ENCODE assay signal across 20 cellular contexts in the genomic region with DNA sequence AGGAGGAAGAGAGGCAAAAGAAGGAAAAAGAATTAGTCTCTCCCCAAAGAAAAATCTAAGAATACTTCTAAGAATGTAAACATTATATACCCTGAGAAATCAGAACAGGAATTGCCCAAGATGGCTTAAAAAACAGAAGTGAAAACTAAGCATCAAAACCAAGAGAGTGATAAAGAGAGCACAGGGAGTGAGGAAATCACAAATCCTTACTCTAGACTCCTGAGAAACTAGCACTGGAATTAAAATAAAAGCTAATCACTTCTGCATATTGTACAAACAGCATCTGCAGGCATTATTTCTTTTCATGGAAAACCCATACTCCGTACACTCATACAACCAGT.
"Had no signal": no experiment of that assay in that cellular context is flagged by ENCODE, and none has a peak within 500 bp of the region (broad histone marks: within the 10 kb centered on the region; RNA-seq: fewer than 3 reads in every experiment).

No MANE protein-coding gene starts in this region.

- H3K36me3 ChIP-seq: adrenal gland, breast epithelium, esophagus muscularis mucosa, pancreas, right atrium auricular region, thyroid gland, upper lobe of right lung, WERI-Rb-1 had no signal

- DNase-seq: activated CD4-positive, alpha-beta T cell treated with anti-CD3 and anti-CD28 coated beads, Interleukin-2, amount 50 U/mL, for 48 hours; activated CD8-positive, alpha-beta memory T cell treated with anti-CD3 and anti-CD28 coated beads, Interleukin-2, amount 50 U/mL, for 48 hours; activated naive CD4-positive, alpha-beta T cell; activated T-cell treated with anti-CD3 and anti-CD28 coated beads, Interleukin-2, amount 50 U/mL, for 4 hours; adrenal gland; dorsolateral prefrontal cortex; pancreas; psoas muscle; stimulated activated CD4-positive, alpha-beta T cell treated with anti-CD3 and anti-CD28 coated beads, Interleukin-4, amount 100 ng/mL, for 24 hours; substantia nigra; thyroid gland; upper lobe of right lung; WERI-Rb-1 had no signal

- H3K27ac ChIP-seq: adrenal gland, breast epithelium, esophagus muscularis mucosa, pancreas, psoas muscle, right atrium auricular region, thyroid gland, upper lobe of right lung, WERI-Rb-1 had no signal

- H3K9me3 ChIP-seq: adrenal gland, breast epithelium, esophagus muscularis mucosa, pancreas, psoas muscle, right atrium auricular region, thyroid gland, upper lobe of right lung had no signal

- FAIRE-seq: colon, frontal cortex, islet of Langerhans, pancreas, TTC549 had no signal

- H3K27me3 ChIP-seq: adrenal gland, breast epithelium, dorsolateral prefrontal cortex, esophagus muscularis mucosa, pancreas, right atrium auricular region, thyroid gland, upper lobe of right lung had no signal

- H3K4me1 ChIP-seq: breast epithelium, pancreas, upper lobe of right lung had no signal

- H3K4me3 ChIP-seq: adrenal gland, breast epithelium, dorsolateral prefrontal cortex, esophagus muscularis mucosa, pancreas, psoas muscle, right atrium auricular region, thyroid gland, upper lobe of right lung had no signal
